ENCODE assay signal across 8 cellular contexts in the genomic region with DNA sequence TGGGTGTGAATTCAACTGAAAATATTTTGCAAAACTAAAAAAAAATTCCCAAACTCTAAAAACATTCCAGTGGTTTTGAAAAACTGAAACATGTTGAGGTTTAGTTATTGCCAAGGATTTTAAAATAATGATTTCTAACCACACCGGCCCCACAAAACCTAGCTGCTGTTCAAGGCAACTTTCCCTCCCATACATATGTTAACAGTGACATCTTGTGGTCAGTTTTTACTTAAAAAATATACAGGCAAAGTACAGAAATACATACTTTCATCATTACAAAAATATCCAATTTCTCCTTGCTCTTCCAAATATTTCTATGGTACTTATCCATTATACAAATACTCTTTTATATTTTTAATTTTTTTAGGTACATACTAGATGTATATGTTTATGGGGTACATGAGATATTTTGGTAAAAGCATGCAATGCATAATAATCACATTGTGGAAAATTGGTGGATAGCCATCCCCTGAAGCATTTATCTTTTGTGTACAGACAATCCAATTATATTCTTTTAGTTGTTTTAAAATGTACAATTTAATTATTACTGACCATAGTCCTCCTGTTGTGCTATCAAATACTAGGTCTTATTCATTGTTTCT. TPM values are rescaled to one million over a fixed set of nuclear protein-coding genes. Genes with fewer than 3 reads are reported as not detected.
A peak's percentile ranks its signal among the peaks of the same experiment; 100 is the strongest.
DNase-seq lines count a peak whose midpoint lies in the region; ATAC-seq, FAIRE-seq and TF ChIP-seq lines count a peak whose summit lies in the region.

No MANE protein-coding gene starts in this region.

- H3K27ac ChIP-seq in OCI-LY1 (ENCODE audit: low read depth, low read length, poor library complexity, severe bottlenecking) (no peak overlapping the region), neuronal stem cell (replicated peaks; ENCODE audit: low read length) (no peak overlapping the region)

- no peak overlapping the region for H3K4ac ChIP-seq in neuronal stem cell (ENCODE audit: low read length)

- H3K27me3 ChIP-seq in OCI-LY1 (ENCODE audit: insufficient read depth, low read length), result peaks cover 3% of the 10 kb centered on the region; the same call in 1 of the 2 replicates
- H3K27me3 ChIP-seq in neuronal stem cell (ENCODE audit: control insufficient read depth in 3 of 3, insufficient read depth in 3 of 3, low read depth in 1 of 3, low read length in 3 of 3), result no peaks in the 10 kb centered on the region

- H3K36me3 ChIP-seq in OCI-LY1 (ENCODE audit: insufficient read depth, low read length), result no peaks in the 10 kb centered on the region
- no peaks in the 10 kb centered on the region for H3K36me3 ChIP-seq in neuronal stem cell (replicated peaks in 1 of 2; ENCODE audit: control insufficient read depth in 2 of 2, insufficient read depth in 2 of 2, low read length in 2 of 2)

- no peak overlapping the region for H2BK5ac ChIP-seq in neuronal stem cell (ENCODE audit: low read length)

- no peak overlapping the region for H4K91ac ChIP-seq in neuronal stem cell (ENCODE audit: low read depth, low read length, poor library complexity)

- H3K9me2 ChIP-seq in OCI-LY1 (ENCODE audit: low read depth, low read length), result no peaks in the 10 kb centered on the region

- H3K4me2 ChIP-seq in OCI-LY1 (ENCODE audit: low read length) (no peak overlapping the region), neuronal stem cell (ENCODE audit: insufficient read depth, low read length, poor library complexity, severe bottlenecking) (no peak overlapping the region)

- peak; percentile 73 for ATAC-seq in GM18511 (IDR thresholded peaks at IDR 0.05; ENCODE audit: unreplicated experiment)

- H3K4me1 ChIP-seq in OCI-LY1 (ENCODE audit: insufficient read depth, low read length, severe bottlenecking), result no peaks in the 10 kb centered on the region
- peaks cover 0 to 3% of the 10 kb centered on the region in 2 donors for H3K4me1 ChIP-seq in neuronal stem cell (ENCODE audit: control insufficient read depth in 2 of 2, insufficient read depth in 1 of 2, low read depth in 1 of 2, low read length in 2 of 2)

- H3K14ac ChIP-seq in neuronal stem cell (ENCODE audit: low read length), result no peak overlapping the region

- FAIRE-seq in endometrium (lab: Jason Lieb, UNC), result peak; percentile 96

- H4K8ac ChIP-seq in neuronal stem cell (ENCODE audit: low read depth, low read length), result no peak overlapping the region

- H3K79me1 ChIP-seq in neuronal stem cell (ENCODE audit: low read depth, low read length), result no peaks in the 10 kb centered on the region

- H2BK15ac ChIP-seq in neuronal stem cell (ENCODE audit: low read length), result no peak overlapping the region

- H3K79me2 ChIP-seq in OCI-LY1 (ENCODE audit: insufficient read depth, low read length), result no peaks in the 10 kb centered on the region

- no peaks in the 10 kb centered on the region for H4K20me1 ChIP-seq in OCI-LY1 (ENCODE audit: insufficient read depth, low read length)

- H2AK5ac ChIP-seq in neuronal stem cell (ENCODE audit: low read depth, low read length), result no peak overlapping the region

- no peak overlapping the region for H2BK120ac ChIP-seq in neuronal stem cell (ENCODE audit: low read depth, low read length)

- TF ChIP-seq CTCF in AG09319 (IDR thresholded peaks at IDR 0.05; ENCODE audit: low read depth, low read length) (peak; percentile 41), OCI-LY1 (IDR thresholded peaks at IDR 0.05; ENCODE audit: low read length) (peak; percentile 52)

- DNase-seq in AG09319 (ENCODE audit: extremely low read depth, low read depth), result peak; percentile 20
- peak; percentile 12 for DNase-seq in HPDE6-E6E7 (ENCODE audit: extremely low spot score)
- peak; percentile 33 for DNase-seq in neuronal stem cell (ENCODE audit: low spot score)
- DNase-seq in stimulated activated CD4-positive, alpha-beta T cell treated with anti-CD3 and anti-CD28 coated beads, Interleukin-2, amount 100 ng/mL, for 24 hours, result no peak
- no peak for DNase-seq in mucosa of gallbladder (ENCODE audit: low spot score)

- H3K18ac ChIP-seq in neuronal stem cell (ENCODE audit: low read length), result no peak overlapping the region

- H2BK12ac ChIP-seq in neuronal stem cell (ENCODE audit: low read length), result no peak overlapping the region

- H3K9me3 ChIP-seq in OCI-LY1 (ENCODE audit: low read length), result no peaks in the 10 kb centered on the region
- no peaks in the 10 kb centered on the region for H3K9me3 ChIP-seq in neuronal stem cell (replicated peaks in 1 of 2; ENCODE audit: control insufficient read depth in 2 of 2, insufficient read depth in 1 of 2, low read depth in 1 of 2, low read length in 2 of 2)

- H3K4me3 ChIP-seq in OCI-LY1 (ENCODE audit: low read depth, low read length, poor library complexity, severe bottlenecking), result no peak overlapping the region
- no peak overlapping the region for H3K4me3 ChIP-seq in neuronal stem cell (ENCODE audit: low read length in 2 of 2)

- no peak overlapping the region for H3K23ac ChIP-seq in neuronal stem cell (ENCODE audit: low read depth, low read length, poor library complexity)

- no peaks in the 10 kb centered on the region for H3F3A ChIP-seq in OCI-LY1 (ENCODE audit: insufficient read depth, low read length)

- no CpG with 5 or more reads among the region's 1 CpG for WGBS in neuronal stem cell (ENCODE audit: extremely low coverage in 2 of 2, insufficient read length in 2 of 2, insufficient replicate concordance in 1 of 2), 2 donors

- H2AFZ ChIP-seq in OCI-LY1 (ENCODE audit: low read length) (no peak overlapping the region), neuronal stem cell (ENCODE audit: low read length) (no peak overlapping the region)

- H3K9ac ChIP-seq in OCI-LY1 (ENCODE audit: low read length), result no peak overlapping the region
- H3K9ac ChIP-seq in neuronal stem cell (ENCODE audit: low read depth, low read length, poor library complexity), result no peak overlapping the region

RNA-seq across cellular contexts. Expression of gene MRPS30, which starts 34.4 kb away (rescaled TPM):
- 53.8 TPM for polyA plus RNA-seq in neuronal stem cell (2013, experiment 1 of 2)
- 53.8 TPM for polyA plus RNA-seq in neuronal stem cell (2013, experiment 2 of 2)
- 45.1 TPM for total RNA-seq in mucosa of gallbladder

Comparison
In these comparisons a context has a peak if more than half of its experiments do, and no peak if none do; other contexts are left out.
1. DNase-seq: peak in AG09319 (single experiment), HPDE6-E6E7 (single experiment) and neuronal stem cell (single experiment); none in stimulated activated CD4-positive, alpha-beta T cell treated with anti-CD3 and anti-CD28 coated beads, Interleukin-2, amount 100 ng/mL, for 24 hours (0 of 2) and mucosa of gallbladder (single experiment).